9 cellular contexts compared by ENCODE assay signal in the genomic region with DNA sequence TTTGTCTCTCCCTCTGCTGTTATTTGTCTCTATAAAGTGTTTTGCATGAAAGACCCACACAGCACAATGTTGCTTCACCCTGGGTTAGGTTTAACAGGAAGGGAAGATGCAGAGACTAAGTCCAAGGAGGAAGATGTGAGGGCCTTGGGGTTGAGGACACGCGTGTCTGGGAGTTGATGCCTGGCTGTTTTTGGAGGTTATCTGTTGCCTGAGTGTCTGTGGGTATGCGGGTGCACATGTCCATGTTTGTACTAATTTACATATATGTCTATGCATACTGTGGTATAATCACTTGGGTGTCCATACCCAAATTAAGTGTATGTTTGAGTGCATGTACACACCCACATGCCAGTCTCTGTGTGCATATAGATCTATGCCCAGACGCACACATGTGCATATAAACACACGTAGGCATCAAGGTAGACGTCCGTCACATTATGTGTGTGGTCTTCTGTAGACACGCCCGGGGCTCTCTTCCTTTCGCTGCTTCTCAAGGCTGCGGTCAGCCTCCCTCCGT. TPM values are rescaled to one million over a fixed set of nuclear protein-coding genes. Genes with fewer than 3 reads are reported as not detected.
A peak's percentile ranks its signal among the peaks of the same experiment; 100 is the strongest.
DNase-seq lines count a peak whose midpoint lies in the region; ATAC-seq and TF ChIP-seq lines count a peak whose summit lies in the region.
"Had no signal": no experiment of that assay in that cellular context is flagged by ENCODE, and none has a peak within 500 bp of the region (broad histone marks: within the 10 kb centered on the region; RNA-seq: fewer than 3 reads in every experiment).

No MANE protein-coding gene starts in this region.

- no peaks in the 10 kb centered on the region for H3K4me1 ChIP-seq in HAP-1
- peaks cover 6 to 39% of the 10 kb centered on the region in 2 donors for H3K4me1 ChIP-seq in adrenal gland (replicated peaks in 1 of 2)
- peaks cover 5 to 38% of the 10 kb centered on the region in 2 donors for H3K4me1 ChIP-seq in left lung
- H3K4me1 ChIP-seq in thyroid gland = peaks cover 31 to 32% of the 10 kb centered on the region in 2 donors

- H3K27ac ChIP-seq in adrenal gland (peak overlapping the region in 4 of 5 donors; percentile 40 to 86 (median 70)), left lung (peak overlapping the region; percentile 56 to 69), thyroid gland (peak overlapping the region; percentile 61 to 89 (median 88))
- H3K27ac ChIP-seq: epithelial cell of prostate had no signal

- in situ Hi-C loops in HAP-1 (cut with MboI; ENCODE audit: low sequenced_read_pairs) = no loop called here

- peak; percentile 17 for ATAC-seq in left lung

- TF ChIP-seq POLR2A in adrenal gland (IDR thresholded peaks at IDR 0.05) = no peak
- no peak for TF ChIP-seq POLR2A in thyroid gland (IDR thresholded peaks at IDR 0.05)

- H3K27me3 ChIP-seq in HAP-1 (ENCODE audit: low read depth) (peaks cover 16% of the 10 kb centered on the region), adrenal gland (no peaks in the 10 kb centered on the region), left lung (peaks cover 0 to 20% of the 10 kb centered on the region in 2 donors), thyroid gland (no peaks in the 10 kb centered on the region)

- WGBS in adrenal gland, 4 donors = 11 to 24% (median 13%) methylated on average over 9 to 12 of the region's 12 CpGs
- 35 to 37% methylated on average over 12 of the region's 12 CpGs for WGBS in thyroid gland, 2 donors

- DNase-seq in AG10803 (ENCODE audit: low read depth) (no peak), HAP-1 (ENCODE audit: low spot score in 2 of 2) (no peak), adrenal gland (no peak), left lung (no peak), thyroid gland (no peak), kidney glomerular epithelial cell (lab: John Stamatoyannopoulos, UW) (no peak), OCI-M1 (lab: John Stamatoyannopoulos, UW) (no peak), amniotic stem cell (lab: John Stamatoyannopoulos, UW) (no peak)

- H3K9me3 ChIP-seq in HAP-1 (no peaks in the 10 kb centered on the region; the same call in 1 of the 2 replicates), adrenal gland (replicated peaks in 1 of 3) (no peaks in the 10 kb centered on the region), left lung (no peaks in the 10 kb centered on the region), thyroid gland (no peaks in the 10 kb centered on the region)

- H3K36me3 ChIP-seq in HAP-1 (replicated peaks) (no peaks in the 10 kb centered on the region), adrenal gland (replicated peaks in 1 of 2) (no peaks in the 10 kb centered on the region), left lung (no peaks in the 10 kb centered on the region), thyroid gland (no peaks in the 10 kb centered on the region)

- no peak for TF ChIP-seq CTCF in AG10803 (conservative IDR thresholded peaks at IDR 0.05; ENCODE audit: low read length)
- no peak for TF ChIP-seq CTCF in adrenal gland (IDR thresholded peaks at IDR 0.05)
- no peak for TF ChIP-seq CTCF in left lung (IDR thresholded peaks at IDR 0.05)
- TF ChIP-seq CTCF in thyroid gland (IDR thresholded peaks at IDR 0.05) = no peak

- intact Hi-C loops in adrenal gland (cut with DNase I) (loop anchor here in 1 of 2 donors (5.0 kb wide), 1 partner anchor 82 kb away; no protein-coding TSS in a partner anchor), left lung (cut with DNase I) (loop anchor here in 1 of 2 donors (10.0 kb wide), 1 partner anchor 129 kb away; no protein-coding TSS in a partner anchor), thyroid gland (cut with DNase I) (loop anchor here (5.0 to 10.0 kb wide), 2 partner anchors 79 to 127 kb away; no protein-coding TSS in a partner anchor)

- peak overlapping the region; percentile 55 for H3K4me3 ChIP-seq in AG10803 (ENCODE audit: low read length)
- peak overlapping the region; percentile 57 for H3K4me3 ChIP-seq in HAP-1
- H3K4me3 ChIP-seq in adrenal gland = peak overlapping the region in 1 of 4 donors; percentile 61
- H3K4me3 ChIP-seq in left lung = peak overlapping the region; percentile 50 to 57
- H3K4me3 ChIP-seq in thyroid gland (replicated peaks in 1 of 3) = peak overlapping the region; percentile 8 to 55 (median 36)

RNA-seq across cellular contexts. Expression of a gene that starts 1.0 kb away (rescaled TPM):
- 10 to 100 TPM; 23.7 to 58.7 (median 31.2) TPM for total RNA-seq in adrenal gland
- 10 to 100 TPM in 2 of 3 donors, 1 to 10 TPM in 1; 8.3 to 14.1 (median 13.7) TPM for polyA plus RNA-seq in adrenal gland
- total RNA-seq in left lung = 10 to 100 TPM; 15.3 to 20.3 TPM
- total RNA-seq in thyroid gland = 10 to 100 TPM; 28.1 to 60.4 (median 32.7) TPM
